In genomic region chr17:38712593-38712992, GRCh38 we compare ENCODE assay signal across 13 cellular contexts.
"Had no signal": no experiment of that assay in that cellular context is flagged by ENCODE, and none has a peak within 500 bp of the region (broad histone marks: within the 10 kb centered on the region; RNA-seq: fewer than 3 reads in every experiment).

No MANE protein-coding gene starts in this region.

- H3K4me1 ChIP-seq: ascending aorta had no signal

- H3K27ac ChIP-seq: ascending aorta, neutrophil, upper lobe of right lung had no signal

- ATAC-seq: sciatic nerve, upper lobe of right lung had no signal

- H3K4me3 ChIP-seq: ascending aorta, dorsolateral prefrontal cortex, lung, upper lobe of right lung had no signal

- H3K9me3 ChIP-seq: ascending aorta, neutrophil, upper lobe of right lung had no signal

- H3K27me3 ChIP-seq: ascending aorta, dorsolateral prefrontal cortex, neutrophil, upper lobe of right lung had no signal

- DNase-seq: activated gamma-delta T cell; activated T-cell treated with anti-CD3 and anti-CD28 coated beads, Interleukin-2, amount 50 U/mL, for 1 hour; dorsolateral prefrontal cortex; hypothalamus; midbrain; stimulated activated CD4-positive, alpha-beta T cell treated with anti-CD3 and anti-CD28 coated beads, Interleukin-2, amount 100 ng/mL, for 24 hours; stimulated activated naive CD4-positive, alpha-beta T cell treated with Interleukin-2 at 50 U/mL for 16 hours; T-helper 2 cell; upper lobe of right lung had no signal
